Comparison of ENCODE assay signal across 8 cellular contexts in the genomic region with DNA sequence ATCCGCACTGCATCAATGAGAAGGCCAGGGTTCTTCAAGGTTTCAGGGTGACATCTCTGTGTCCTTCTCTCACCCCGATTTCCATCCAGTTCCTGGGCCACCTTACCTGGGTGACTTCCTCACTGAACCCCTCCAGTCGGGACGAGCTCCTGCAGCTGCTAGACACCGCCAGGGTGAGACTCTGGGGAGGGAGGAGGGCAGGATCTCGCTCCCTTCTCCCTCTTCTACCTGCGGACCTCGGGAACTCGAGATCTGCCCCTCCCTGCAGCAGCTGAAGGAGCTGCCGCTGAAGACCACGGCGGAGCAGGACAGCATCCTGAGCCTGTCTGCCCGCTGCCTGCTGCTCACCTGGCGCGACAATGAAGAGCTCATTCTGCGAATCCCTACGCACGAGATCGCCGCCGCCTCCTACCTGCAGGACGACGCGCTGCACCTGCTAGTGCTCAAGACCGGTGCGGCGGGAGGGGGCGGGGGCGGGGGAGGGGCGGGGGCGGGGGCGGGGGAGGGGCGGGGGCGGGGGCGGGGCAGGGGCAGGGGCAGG. TPM values are rescaled to one million over a fixed set of nuclear protein-coding genes. Genes with fewer than 3 reads are reported as not detected.
DNase-seq lines count a peak whose midpoint lies in the region; ATAC-seq and TF ChIP-seq lines count a peak whose summit lies in the region.

No MANE protein-coding gene starts in this region.

- H4K20me1 ChIP-seq in Loucy (ENCODE audit: insufficient read depth, low read length, poor library complexity, severe bottlenecking), result no peaks in the 10 kb centered on the region
- no peaks in the 10 kb centered on the region for H4K20me1 ChIP-seq in SU-DHL-6 (ENCODE audit: low read depth, low read length)

- H3K27me3 Mint-ChIP-seq in CD8-positive, alpha-beta memory T cell, result peaks cover 50 to 76% of the 10 kb centered on the region in 2 donors
- H3K27me3 Mint-ChIP-seq in central memory CD8-positive, alpha-beta T cell, result peaks cover 81% of the 10 kb centered on the region

- H3F3A ChIP-seq in Loucy (ENCODE audit: low read depth) (no peaks in the 10 kb centered on the region), SU-DHL-6 (ENCODE audit: insufficient read depth) (peaks cover 8% of the 10 kb centered on the region; the same call in 1 of the 2 replicates)

- peaks cover 25% of the 10 kb centered on the region for H3K27me3 ChIP-seq in CD8-positive, alpha-beta memory T cell (ENCODE audit: insufficient read depth, low read length, poor library complexity, severe bottlenecking)
- H3K27me3 ChIP-seq in Loucy (ENCODE audit: insufficient read depth, low read length, poor library complexity, severe bottlenecking) (no peaks in the 10 kb centered on the region), SU-DHL-6 (ENCODE audit: low read length) (no peaks in the 10 kb centered on the region), neutrophil (peaks cover 97% of the 10 kb centered on the region)

- peak; percentile 32 for TF ChIP-seq CTCF in Loucy (conservative IDR thresholded peaks at IDR 0.05; ENCODE audit: low read length)
- peak; percentile 16 for TF ChIP-seq CTCF in SU-DHL-6 (IDR thresholded peaks at IDR 0.05; ENCODE audit: insufficient read depth, low read length, poor library complexity, severe bottlenecking)
- TF ChIP-seq CTCF in neutrophil (IDR thresholded peaks at IDR 0.05), result peak; percentile 48

- peak; percentile 10 to 53 (median 36) for DNase-seq in CD8-positive, alpha-beta memory T cell
- no peak for DNase-seq in central memory CD8-positive, alpha-beta T cell (ENCODE audit: low spot score in 2 of 2)

- POLR2A ChIA-PET in CD8-positive, alpha-beta memory T cell (lab: Charles Lee), result no interaction called here

- H3K9me3 Mint-ChIP-seq in CD8-positive, alpha-beta memory T cell, result peaks cover 0 to 2% (median 0%) of the 10 kb centered on the region in 5 donors
- no peaks in the 10 kb centered on the region for H3K9me3 Mint-ChIP-seq in central memory CD8-positive, alpha-beta T cell

- no peaks in the 10 kb centered on the region for H3K79me2 ChIP-seq in Loucy (ENCODE audit: insufficient read depth, low read length)
- H3K79me2 ChIP-seq in SU-DHL-6 (ENCODE audit: insufficient read depth, low read length), result no peaks in the 10 kb centered on the region

- H3K9ac ChIP-seq in Loucy (ENCODE audit: low read depth, low read length, poor library complexity, severe bottlenecking) (no peak overlapping the region), SU-DHL-6 (ENCODE audit: low read length) (peak overlapping the region; percentile 64; the same call in 1 of the 2 replicates)

- no peak overlapping the region for H3K27ac Mint-ChIP-seq in CD8-positive, alpha-beta memory T cell
- H3K27ac Mint-ChIP-seq in central memory CD8-positive, alpha-beta T cell (ENCODE audit: low read depth), result no peak overlapping the region

- H3K4me3 Mint-ChIP-seq in CD8-positive, alpha-beta memory T cell, result peak overlapping the region; percentile 30 to 80 (median 75)
- peak overlapping the region; percentile 83 for H3K4me3 Mint-ChIP-seq in central memory CD8-positive, alpha-beta T cell

- H3K4me3 ChIP-seq in CD8-positive, alpha-beta memory T cell (ENCODE audit: low read length), result no peak overlapping the region
- H3K4me3 ChIP-seq in Loucy (ENCODE audit: low read length, poor library complexity, severe bottlenecking) (no peak overlapping the region), SU-DHL-6 (ENCODE audit: insufficient read depth, low read length, poor library complexity, severe bottlenecking) (no peak overlapping the region), neutrophil (ENCODE audit: low read depth in 1 of 2, low read length in 1 of 2) (peak overlapping the region in 1 of 2 experiments; percentile 78)

- H3K36me3 Mint-ChIP-seq in CD8-positive, alpha-beta memory T cell, result peaks cover 0 to 4% (median 3%) of the 10 kb centered on the region in 3 donors
- H3K36me3 Mint-ChIP-seq in central memory CD8-positive, alpha-beta T cell (ENCODE audit: insufficient read depth), result peaks cover 5% of the 10 kb centered on the region

- H3K9me3 ChIP-seq in CD8-positive, alpha-beta memory T cell (ENCODE audit: low read length), result no peaks in the 10 kb centered on the region
- no peaks in the 10 kb centered on the region for H3K9me3 ChIP-seq in Loucy (ENCODE audit: insufficient read depth, low read depth, low read length)
- no peaks in the 10 kb centered on the region for H3K9me3 ChIP-seq in SU-DHL-6 (ENCODE audit: insufficient read depth, low read length)
- H3K9me3 ChIP-seq in neutrophil, result no peaks in the 10 kb centered on the region

- H3K4me2 ChIP-seq in Loucy (ENCODE audit: low read depth, low read length, poor library complexity, severe bottlenecking) (no peak overlapping the region), SU-DHL-6 (ENCODE audit: low read depth, low read length, poor library complexity, severe bottlenecking) (peak overlapping the region; percentile 83)

- H2AFZ ChIP-seq in Loucy (ENCODE audit: low read length) (no peak overlapping the region), SU-DHL-6 (ENCODE audit: low read depth, low read length, severe bottlenecking) (no peak overlapping the region)

- H3K9me2 ChIP-seq in Loucy (replicated peaks; ENCODE audit: low read depth, low read length) (no peaks in the 10 kb centered on the region), SU-DHL-6 (replicated peaks; ENCODE audit: insufficient read depth, low read length) (no peaks in the 10 kb centered on the region)

- peaks cover 18 to 26% (median 25%) of the 10 kb centered on the region in 3 donors for H3K4me1 Mint-ChIP-seq in CD8-positive, alpha-beta memory T cell
- H3K4me1 Mint-ChIP-seq in central memory CD8-positive, alpha-beta T cell, result peaks cover 24% of the 10 kb centered on the region

- no peaks in the 10 kb centered on the region for H3K36me3 ChIP-seq in CD8-positive, alpha-beta memory T cell (ENCODE audit: insufficient read depth, low read length)
- H3K36me3 ChIP-seq in Loucy (ENCODE audit: insufficient read depth, low read length) (no peaks in the 10 kb centered on the region), SU-DHL-6 (ENCODE audit: low read length) (no peaks in the 10 kb centered on the region), neutrophil (no peaks in the 10 kb centered on the region)

- CTCF ChIA-PET in CD8-positive, alpha-beta memory T cell (lab: Charles Lee), result interaction anchor here (1.1 to 1.5 kb wide), 4 partner anchors 10 to 49 kb away, joined by 3 to 6 read pairs (median 4); no protein-coding TSS in a partner anchor

- peak; percentile 50 for ATAC-seq in central memory CD8-positive, alpha-beta T cell (replicated peaks; ENCODE audit: extremely low read depth, poor library complexity, severe bottlenecking)
- no peak for ATAC-seq in HG03097 (IDR thresholded peaks at IDR 0.05; ENCODE audit: low FRiP score, unreplicated experiment)
- ATAC-seq in HG02884 (IDR thresholded peaks at IDR 0.05; ENCODE audit: unreplicated experiment), result no peak
- no peak for ATAC-seq in HG03175 (IDR thresholded peaks at IDR 0.05; ENCODE audit: unreplicated experiment)

- H3K4me1 ChIP-seq in CD8-positive, alpha-beta memory T cell (ENCODE audit: insufficient read depth, low read length), result peaks cover 11% of the 10 kb centered on the region
- peaks cover 13% of the 10 kb centered on the region for H3K4me1 ChIP-seq in Loucy (ENCODE audit: insufficient read depth, low read length, poor library complexity, severe bottlenecking)
- H3K4me1 ChIP-seq in neutrophil (ENCODE audit: control insufficient read depth in 1 of 2, insufficient read depth in 1 of 2, low read depth in 1 of 2, low read length in 1 of 2), result peaks cover 12 to 19% of the 10 kb centered on the region in 2 experiments

- H3K27ac ChIP-seq in CD8-positive, alpha-beta memory T cell (ENCODE audit: low read depth, low read length), result no peak overlapping the region
- H3K27ac ChIP-seq in SU-DHL-6 (ENCODE audit: low read depth, low read length), result no peak overlapping the region
- H3K27ac ChIP-seq in neutrophil, result no peak overlapping the region

RNA-seq across cellular contexts. Expression of a gene that starts 7.5 kb away (rescaled TPM):
- total RNA-seq in CD8-positive, alpha-beta memory T cell, result not detected
- polyA plus RNA-seq in CD8-positive, alpha-beta memory T cell, result not detected

RNA-seq across cellular contexts. Expression of a gene that starts 34.3 kb away (rescaled TPM):
- under 1 TPM; 0.28 to 0.53 TPM for total RNA-seq in CD8-positive, alpha-beta memory T cell
- not detected for polyA plus RNA-seq in CD8-positive, alpha-beta memory T cell

RNA-seq across cellular contexts. Expression of a gene that starts 49.8 kb away (rescaled TPM):
- total RNA-seq in CD8-positive, alpha-beta memory T cell, result not detected
- 0.02 TPM for polyA plus RNA-seq in CD8-positive, alpha-beta memory T cell

Comparison
In these comparisons a context has a peak if more than half of its experiments do, and no peak if none do; other contexts are left out.
1. DNase-seq: peak in CD8-positive, alpha-beta memory T cell (5 of 5); none in central memory CD8-positive, alpha-beta T cell (0 of 2).
2. Peak in every context shown above with its lines, with median percentiles within 50 percentile points of each other: CTCF ChIP-seq.